Comparison of ENCODE assay signal across 26 cellular contexts in the genomic region with DNA sequence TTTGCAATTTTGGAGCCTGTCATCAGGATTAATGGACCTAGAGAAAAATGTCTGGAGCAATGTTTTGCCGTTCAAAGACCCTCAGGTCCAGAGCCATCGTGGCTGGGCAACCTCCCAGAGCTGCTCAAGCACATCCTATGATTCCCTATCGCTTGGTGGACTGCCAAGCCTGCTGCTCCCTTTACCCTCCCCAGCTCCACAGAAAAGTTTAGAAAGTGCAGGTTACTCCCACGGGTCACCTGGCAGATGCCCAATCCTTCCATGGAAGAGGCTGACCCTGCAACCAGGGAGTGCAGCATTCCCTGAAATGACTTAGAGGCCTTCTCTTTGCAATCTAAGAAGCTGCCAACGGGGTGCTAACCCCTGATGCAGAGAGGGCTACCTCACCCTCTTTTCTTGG.
"Had no signal": no experiment of that assay in that cellular context is flagged by ENCODE, and none has a peak within 500 bp of the region (broad histone marks: within the 10 kb centered on the region; RNA-seq: fewer than 3 reads in every experiment).

No MANE protein-coding gene starts in this region.

- H3K27ac ChIP-seq: colonic mucosa, dorsolateral prefrontal cortex, heart left ventricle, left ventricle myocardium inferior, neutrophil, pancreas, prostate gland, suprapubic skin, transverse colon had no signal

- H3K36me3 ChIP-seq: colonic mucosa, heart left ventricle, left ventricle myocardium inferior, neutrophil, pancreas, prostate gland, suprapubic skin, transverse colon had no signal

- H3K27me3 ChIP-seq: colonic mucosa, dorsolateral prefrontal cortex, heart left ventricle, neutrophil, pancreas, suprapubic skin, transverse colon had no signal

- H3K9me3 ChIP-seq: colonic mucosa, heart left ventricle, left ventricle myocardium inferior, neutrophil, pancreas, prostate gland, suprapubic skin, transverse colon had no signal

- DNase-seq: activated CD4-positive, alpha-beta T cell treated with anti-CD3 and anti-CD28 coated beads for 36 hours; activated CD4-positive, CD25-positive, alpha-beta regulatory T cell; activated naive CD4-positive, alpha-beta T cell; activated T-cell treated with anti-CD3 and anti-CD28 coated beads for 4 hours; activated T-cell treated with anti-CD3 and anti-CD28 coated beads, Interleukin-2, amount 50 U/mL, for 72 hours; anterior cingulate cortex; cerebellar nuclear complex; colonic mucosa; dorsolateral prefrontal cortex; effector memory CD4-positive, alpha-beta T cell; foreskin fibroblast; heart left ventricle; hypothalamus; immature natural killer cell; kidney; left ventricle myocardium inferior; nephron progenitor cell; pancreas; stimulated activated CD4-positive, alpha-beta T cell treated with anti-CD3 and anti-CD28 coated beads, Interleukin-15, amount 100 ng/mL, for 24 hours; stimulated activated CD4-positive, alpha-beta T cell treated with anti-CD3 and anti-CD28 coated beads, Interleukin-2, amount 100 ng/mL, for 24 hours; stimulated activated naive CD4-positive, alpha-beta T cell; transverse colon had no signal

- ATAC-seq: activated CD4-positive, alpha-beta T cell treated with anti-CD3 and anti-CD28 coated beads for 36 hours; activated naive CD4-positive, alpha-beta T cell treated with anti-CD3 and anti-CD28 coated beads, Interleukin-2, amount 50 U/mL, for 72 hours; activated T-cell treated with anti-CD3 and anti-CD28 coated beads, Interleukin-2, amount 50 U/mL, for 72 hours; pancreas had no signal

- H3K4me1 ChIP-seq: colonic mucosa, pancreas, prostate gland, transverse colon had no signal

- H3K4me3 ChIP-seq: colonic mucosa, dorsolateral prefrontal cortex, heart left ventricle, left ventricle myocardium inferior, pancreas, prostate gland, suprapubic skin, transverse colon had no signal
